In the genomic region with DNA sequence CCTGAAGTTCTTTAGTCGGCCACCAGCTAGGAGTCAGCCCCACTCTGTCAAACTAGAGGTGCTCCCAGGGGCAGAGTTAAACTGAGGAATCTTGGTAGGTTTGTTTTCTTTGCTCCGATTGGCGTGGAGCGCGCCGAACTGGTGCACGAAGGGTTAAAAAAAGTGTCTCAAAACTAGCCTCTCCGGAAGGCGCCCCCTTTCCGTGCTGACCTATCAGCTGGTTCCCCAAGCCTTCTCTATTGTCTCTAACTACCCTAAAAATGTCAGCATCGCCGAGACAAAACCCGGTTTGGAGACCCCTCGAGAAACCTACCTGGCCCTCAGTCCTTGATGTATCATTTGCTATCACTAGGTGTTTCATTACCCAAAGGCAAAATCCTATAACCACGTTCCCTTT, we compare ENCODE assay signal across 1 cellular context.
TF ChIP-seq lines count a peak whose summit lies in the region.

No MANE protein-coding gene starts in this region.

TF ChIP-seq in GM23338, 12 proteins besides CTCF, POLR2A, EP300 and RAD21 (continued from another document):
- TF ChIP-seq, protein P1, sequence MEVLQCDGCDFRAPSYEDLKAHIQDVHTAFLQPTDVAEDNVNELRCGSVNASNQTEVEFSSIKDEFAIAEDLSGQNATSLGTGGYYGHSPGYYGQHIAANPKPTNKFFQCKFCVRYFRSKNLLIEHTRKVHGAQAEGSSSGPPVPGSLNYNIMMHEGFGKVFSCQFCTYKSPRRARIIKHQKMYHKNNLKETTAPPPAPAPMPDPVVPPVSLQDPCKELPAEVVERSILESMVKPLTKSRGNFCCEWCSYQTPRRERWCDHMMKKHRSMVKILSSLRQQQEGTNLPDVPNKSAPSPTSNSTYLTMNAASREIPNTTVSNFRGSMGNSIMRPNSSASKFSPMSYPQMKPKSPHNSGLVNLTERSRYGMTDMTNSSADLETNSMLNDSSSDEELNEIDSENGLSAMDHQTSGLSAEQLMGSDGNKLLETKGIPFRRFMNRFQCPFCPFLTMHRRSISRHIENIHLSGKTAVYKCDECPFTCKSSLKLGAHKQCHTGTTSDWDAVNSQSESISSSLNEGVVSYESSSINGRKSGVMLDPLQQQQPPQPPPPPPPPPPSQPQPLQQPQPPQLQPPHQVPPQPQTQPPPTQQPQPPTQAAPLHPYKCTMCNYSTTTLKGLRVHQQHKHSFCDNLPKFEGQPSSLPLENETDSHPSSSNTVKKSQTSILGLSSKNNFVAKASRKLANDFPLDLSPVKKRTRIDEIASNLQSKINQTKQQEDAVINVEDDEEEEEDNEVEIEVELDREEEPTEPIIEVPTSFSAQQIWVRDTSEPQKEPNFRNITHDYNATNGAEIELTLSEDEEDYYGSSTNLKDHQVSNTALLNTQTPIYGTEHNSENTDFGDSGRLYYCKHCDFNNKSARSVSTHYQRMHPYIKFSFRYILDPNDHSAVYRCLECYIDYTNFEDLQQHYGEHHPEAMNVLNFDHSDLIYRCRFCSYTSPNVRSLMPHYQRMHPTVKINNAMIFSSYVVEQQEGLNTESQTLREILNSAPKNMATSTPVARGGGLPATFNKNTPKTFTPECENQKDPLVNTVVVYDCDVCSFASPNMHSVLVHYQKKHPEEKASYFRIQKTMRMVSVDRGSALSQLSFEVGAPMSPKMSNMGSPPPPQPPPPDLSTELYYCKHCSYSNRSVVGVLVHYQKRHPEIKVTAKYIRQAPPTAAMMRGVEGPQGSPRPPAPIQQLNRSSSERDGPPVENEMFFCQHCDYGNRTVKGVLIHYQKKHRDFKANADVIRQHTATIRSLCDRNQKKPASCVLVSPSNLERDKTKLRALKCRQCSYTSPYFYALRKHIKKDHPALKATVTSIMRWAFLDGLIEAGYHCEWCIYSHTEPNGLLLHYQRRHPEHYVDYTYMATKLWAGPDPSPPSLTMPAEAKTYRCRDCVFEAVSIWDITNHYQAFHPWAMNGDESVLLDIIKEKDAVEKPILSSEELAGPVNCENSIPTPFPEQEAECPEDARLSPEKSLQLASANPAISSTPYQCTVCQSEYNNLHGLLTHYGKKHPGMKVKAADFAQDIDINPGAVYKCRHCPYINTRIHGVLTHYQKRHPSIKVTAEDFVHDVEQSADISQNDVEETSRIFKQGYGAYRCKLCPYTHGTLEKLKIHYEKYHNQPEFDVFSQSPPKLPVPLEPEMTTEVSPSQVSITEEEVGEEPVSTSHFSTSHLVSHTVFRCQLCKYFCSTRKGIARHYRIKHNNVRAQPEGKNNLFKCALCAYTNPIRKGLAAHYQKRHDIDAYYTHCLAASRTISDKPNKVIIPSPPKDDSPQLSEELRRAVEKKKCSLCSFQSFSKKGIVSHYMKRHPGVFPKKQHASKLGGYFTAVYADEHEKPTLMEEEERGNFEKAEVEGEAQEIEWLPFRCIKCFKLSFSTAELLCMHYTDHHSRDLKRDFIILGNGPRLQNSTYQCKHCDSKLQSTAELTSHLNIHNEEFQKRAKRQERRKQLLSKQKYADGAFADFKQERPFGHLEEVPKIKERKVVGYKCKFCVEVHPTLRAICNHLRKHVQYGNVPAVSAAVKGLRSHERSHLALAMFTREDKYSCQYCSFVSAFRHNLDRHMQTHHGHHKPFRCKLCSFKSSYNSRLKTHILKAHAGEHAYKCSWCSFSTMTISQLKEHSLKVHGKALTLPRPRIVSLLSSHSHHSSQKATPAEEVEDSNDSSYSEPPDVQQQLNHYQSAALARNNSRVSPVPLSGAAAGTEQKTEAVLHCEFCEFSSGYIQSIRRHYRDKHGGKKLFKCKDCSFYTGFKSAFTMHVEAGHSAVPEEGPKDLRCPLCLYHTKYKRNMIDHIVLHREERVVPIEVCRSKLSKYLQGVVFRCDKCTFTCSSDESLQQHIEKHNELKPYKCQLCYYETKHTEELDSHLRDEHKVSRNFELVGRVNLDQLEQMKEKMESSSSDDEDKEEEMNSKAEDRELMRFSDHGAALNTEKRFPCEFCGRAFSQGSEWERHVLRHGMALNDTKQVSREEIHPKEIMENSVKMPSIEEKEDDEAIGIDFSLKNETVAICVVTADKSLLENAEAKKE (CRISPR knock-in tag; IDR thresholded peaks at IDR 0.05), result no peak
- TF ChIP-seq ZNF114 (CRISPR knock-in tag; IDR thresholded peaks at IDR 0.05) (no peak), ZNF331 (CRISPR knock-in tag; IDR thresholded peaks at IDR 0.05; ENCODE audit: low read depth) (no peak), JUNB (IDR thresholded peaks at IDR 0.05; ENCODE audit: unreplicated experiment) (no peak), STAT1 (IDR thresholded peaks at IDR 0.05; ENCODE audit: unreplicated experiment) (no peak), EZH2phosphoT487 (IDR thresholded peaks at IDR 0.05; ENCODE audit: unreplicated experiment) (no peak), CREB1 (CRISPR knock-in tag; IDR thresholded peaks at IDR 0.05; ENCODE audit: low read depth) (no peak)
- TF ChIP-seq, protein P2, sequence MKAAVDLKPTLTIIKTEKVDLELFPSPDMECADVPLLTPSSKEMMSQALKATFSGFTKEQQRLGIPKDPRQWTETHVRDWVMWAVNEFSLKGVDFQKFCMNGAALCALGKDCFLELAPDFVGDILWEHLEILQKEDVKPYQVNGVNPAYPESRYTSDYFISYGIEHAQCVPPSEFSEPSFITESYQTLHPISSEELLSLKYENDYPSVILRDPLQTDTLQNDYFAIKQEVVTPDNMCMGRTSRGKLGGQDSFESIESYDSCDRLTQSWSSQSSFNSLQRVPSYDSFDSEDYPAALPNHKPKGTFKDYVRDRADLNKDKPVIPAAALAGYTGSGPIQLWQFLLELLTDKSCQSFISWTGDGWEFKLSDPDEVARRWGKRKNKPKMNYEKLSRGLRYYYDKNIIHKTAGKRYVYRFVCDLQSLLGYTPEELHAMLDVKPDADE (IDR thresholded peaks at IDR 0.05), result no peak
